ENCODE assay signal across 12 cellular contexts in the genomic region with DNA sequence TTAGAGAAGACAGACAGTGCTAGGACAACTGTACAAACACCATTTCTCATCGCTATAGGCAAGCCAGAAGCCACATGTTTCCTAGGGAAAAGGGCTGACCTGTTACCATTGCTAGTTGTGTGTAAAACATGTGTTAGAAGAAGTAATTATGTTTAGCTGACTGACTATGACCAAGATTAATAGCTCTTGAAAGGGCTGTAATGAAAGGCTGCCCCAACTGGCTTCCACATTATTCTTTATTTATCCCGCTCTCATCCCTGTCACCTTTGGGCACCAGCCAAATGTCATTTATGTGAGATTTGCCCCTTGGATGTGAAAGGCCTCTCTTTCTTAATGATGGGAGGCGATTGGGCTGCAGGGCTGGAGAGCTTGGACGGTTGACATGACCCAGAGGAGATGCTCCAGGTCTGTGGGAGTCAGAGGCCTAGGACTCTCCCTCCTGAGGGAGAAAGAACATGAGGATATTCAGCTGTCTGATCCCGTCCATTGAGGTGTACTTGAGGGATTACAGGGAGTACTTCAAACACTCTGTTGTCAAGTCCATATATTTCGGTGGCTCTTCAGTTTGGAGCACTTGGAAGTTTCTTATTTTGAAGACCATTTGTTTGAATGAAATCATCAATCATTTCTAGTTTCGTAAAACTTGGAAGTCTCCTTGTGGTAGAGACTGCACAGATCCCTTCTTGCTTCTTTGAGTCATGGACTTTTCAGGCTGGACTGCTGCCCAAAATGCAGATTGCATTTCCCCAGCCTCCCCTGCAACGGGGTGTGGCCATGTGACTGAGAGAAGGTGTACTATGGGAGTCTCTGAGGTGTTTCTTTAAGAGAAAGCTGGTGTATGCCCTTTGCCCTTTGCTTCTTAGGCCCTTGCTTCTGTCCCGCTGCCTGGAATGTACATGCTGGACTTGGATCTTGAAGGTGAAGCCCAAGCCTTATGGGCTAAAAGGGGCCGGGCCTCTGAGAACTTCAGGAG. TPM values are rescaled to one million over a fixed set of nuclear protein-coding genes. Genes with fewer than 3 reads are reported as not detected.
DNase-seq lines count a peak whose midpoint lies in the region; ATAC-seq and TF ChIP-seq lines count a peak whose summit lies in the region.
"Had no signal": no experiment of that assay in that cellular context is flagged by ENCODE, and none has a peak within 500 bp of the region (broad histone marks: within the 10 kb centered on the region; RNA-seq: fewer than 3 reads in every experiment).

No MANE protein-coding gene starts in this region.

- intact Hi-C loops in left cardiac atrium (cut with DNase I) (no loop called here), Right ventricle myocardium superior (cut with DNase I) (no loop called here), upper lobe of right lung (cut with DNase I) (no loop called here)

- no peaks in the 10 kb centered on the region for H3K9me3 ChIP-seq in upper lobe of right lung
- H3K9me3 ChIP-seq: heart left ventricle had no signal

- peaks cover 15% of the 10 kb centered on the region for H3K4me1 ChIP-seq in upper lobe of right lung

- peak in 1 of 2 donors; percentile 83 for ATAC-seq in left cardiac atrium
- ATAC-seq in Right ventricle myocardium superior (ENCODE audit: poor library complexity), result no peak
- ATAC-seq in upper lobe of right lung, result peak; percentile 42
- ATAC-seq in HG02678 (IDR thresholded peaks at IDR 0.05; ENCODE audit: unreplicated experiment), result no peak
- ATAC-seq: stimulated activated naive CD8-positive, alpha-beta T cell treated with anti-CD3 and anti-CD28 coated beads, Interleukin-15, amount 100 ng/mL, for 72 hours had no signal

- H3K36me3 ChIP-seq in upper lobe of right lung, result no peaks in the 10 kb centered on the region
- H3K36me3 ChIP-seq: heart left ventricle had no signal

- H3K4me3 ChIP-seq in upper lobe of right lung, result no peak overlapping the region
- H3K4me3 ChIP-seq: heart left ventricle had no signal

- H3K27ac ChIP-seq in upper lobe of right lung, result no peak overlapping the region

- no peaks in the 10 kb centered on the region for H3K27me3 ChIP-seq in upper lobe of right lung
- H3K27me3 ChIP-seq: heart left ventricle had no signal

- no peak for TF ChIP-seq CTCF in upper lobe of right lung (IDR thresholded peaks at IDR 0.05)

- peak; percentile 44 for DNase-seq in left cardiac atrium
- DNase-seq in Right ventricle myocardium superior, result no peak
- peak; percentile 84 for DNase-seq in SHP77 treated with DMSO at 0.1 percent for 48 hours (lab: John Stamatoyannopoulos, UW)
- DNase-seq in iris pigment epithelial cell (ENCODE audit: low read depth), result peak; percentile 80
- no peak for DNase-seq in upper lobe of right lung
- DNase-seq in T-helper 9 cell, result no peak
- no peak for DNase-seq in stimulated activated CD4-positive, alpha-beta T cell treated with anti-CD3 and anti-CD28 coated beads, Interleukin-2, amount 100 ng/mL, for 48 hours
- DNase-seq: activated B cell treated with CpG ODN at 0.5 μM for 24 hours; heart left ventricle; MM.1S; stimulated activated naive CD8-positive, alpha-beta T cell treated with anti-CD3 and anti-CD28 coated beads, Interleukin-15, amount 100 ng/mL, for 72 hours had no signal

RNA-seq across cellular contexts. Expression of gene FTO, which starts 51.3 kb away (rescaled TPM):
- total RNA-seq in left cardiac atrium (10 to 100 TPM; 61.1 to 71.2 TPM), Right ventricle myocardium superior (75.3 TPM), upper lobe of right lung (75.6 TPM)

RNA-seq across cellular contexts. Expression of gene RPGRIP1L, which starts 51.6 kb away (rescaled TPM):
- 1 to 10 TPM; 2.0 to 4.5 TPM for total RNA-seq in left cardiac atrium
- 2.0 TPM for total RNA-seq in Right ventricle myocardium superior
- 3.5 TPM for total RNA-seq in upper lobe of right lung

Comparison
In these comparisons a context has a peak if more than half of its experiments do, and no peak if none do; other contexts are left out.
1. DNase-seq: peak in left cardiac atrium (single experiment), SHP77 treated with DMSO at 0.1 percent for 48 hours (single experiment) and iris pigment epithelial cell (single experiment); none in Right ventricle myocardium superior (single experiment), upper lobe of right lung (single experiment), T-helper 9 cell (single experiment) and stimulated activated CD4-positive, alpha-beta T cell treated with anti-CD3 and anti-CD28 coated beads, Interleukin-2, amount 100 ng/mL, for 48 hours (0 of 2).